20 cellular contexts compared by ENCODE assay signal in genomic region chr5:112200132-112200531, GRCh38.
DNase-seq lines count a peak whose midpoint lies in the region; ATAC-seq lines count a peak whose summit lies in the region.
"Had no signal": no experiment of that assay in that cellular context is flagged by ENCODE, and none has a peak within 500 bp of the region (broad histone marks: within the 10 kb centered on the region; RNA-seq: fewer than 3 reads in every experiment).

No MANE protein-coding gene starts in this region.

- no peaks in the 10 kb centered on the region for H3K36me3 ChIP-seq in BLaER1 treated with 17β-estradiol and CSF1 and Interleukin-3, amounts not matched to agents 10 nM and 100 nM
- H3K36me3 ChIP-seq: BE2C had no signal

- DNase-seq in NCI-H226 (peak; percentile 23), kidney tubule cell (ENCODE audit: low spot score) (peak; percentile 25), midbrain (lab: John Stamatoyannopoulos, UW) (no peak), NCI-H128 (lab: John Stamatoyannopoulos, UW; ENCODE audit: unreplicated experiment) (no peak)
- DNase-seq: ACHN; BE2C; CD4-positive, alpha-beta memory T cell; DMS153; DMS79; GDM1; H9; IMR-90; Karpas-422; KBM-7 had no signal

- no peak overlapping the region for H3K27ac Mint-ChIP-seq in stimulated activated memory B cell treated with anti-CD40 and anti-IgM and Interleukin-4, amounts not matched to agents 10 μg/mL and 1 μg/mL and 100 μg/mL, for 72 hours
- H3K27ac Mint-ChIP-seq: CD4-positive, alpha-beta memory T cell had no signal

- peak overlapping the region; percentile 3 to 51 (median 15); a peak in 9 of 22 replicates for H3K4me2 ChIP-seq in BLaER1 treated with 17β-estradiol and CSF1 and Interleukin-3, amounts not matched to agents 10 nM and 100 nM

- H3K4me3 Mint-ChIP-seq in stimulated activated memory B cell treated with anti-CD40 and anti-IgM and Interleukin-4, amounts not matched to agents 10 μg/mL and 1 μg/mL and 100 μg/mL, for 72 hours, result no peak overlapping the region
- H3K4me3 Mint-ChIP-seq: CD4-positive, alpha-beta memory T cell; H9 had no signal

- H3K4me1 Mint-ChIP-seq in stimulated activated memory B cell treated with anti-CD40 and anti-IgM and Interleukin-4, amounts not matched to agents 10 μg/mL and 1 μg/mL and 100 μg/mL, for 72 hours, result no peaks in the 10 kb centered on the region
- H3K4me1 Mint-ChIP-seq: CD4-positive, alpha-beta memory T cell had no signal

- H3K4me3 ChIP-seq in BLaER1 treated with 17β-estradiol and CSF1 and Interleukin-3, amounts not matched to agents 10 nM and 100 nM, result no peak overlapping the region

- H3K4me1 ChIP-seq in BLaER1 treated with 17β-estradiol and CSF1 and Interleukin-3, amounts not matched to agents 10 nM and 100 nM, result peaks cover 7 to 29% (median 20%) of the 10 kb centered on the region in 10 experiments; a peak in 18 of 20 replicates
- H3K4me1 ChIP-seq: BE2C had no signal

- H3K27ac ChIP-seq in BLaER1 treated with 17β-estradiol and CSF1 and Interleukin-3, amounts not matched to agents 10 nM and 100 nM, result peak overlapping the region in 1 of 11 experiments; percentile 15; a peak in 1 of 22 replicates
- H3K27ac ChIP-seq: HL-60 had no signal

- no peaks in the 10 kb centered on the region for H3K9me3 ChIP-seq in BLaER1 treated with 17β-estradiol and CSF1 and Interleukin-3, amounts not matched to agents 10 nM and 100 nM (replicated peaks in 1 of 11)
- H3K9me3 ChIP-seq: BE2C had no signal

- no peaks in the 10 kb centered on the region for H3K9me3 Mint-ChIP-seq in stimulated activated memory B cell treated with anti-CD40 and anti-IgM and Interleukin-4, amounts not matched to agents 10 μg/mL and 1 μg/mL and 100 μg/mL, for 72 hours
- H3K9me3 Mint-ChIP-seq: CD4-positive, alpha-beta memory T cell; H9 had no signal

- no peaks in the 10 kb centered on the region for H3K27me3 ChIP-seq in BLaER1 treated with 17β-estradiol and CSF1 and Interleukin-3, amounts not matched to agents 10 nM and 100 nM

- no peaks in the 10 kb centered on the region for H3K36me3 Mint-ChIP-seq in stimulated activated memory B cell treated with anti-CD40 and anti-IgM and Interleukin-4, amounts not matched to agents 10 μg/mL and 1 μg/mL and 100 μg/mL, for 72 hours
- H3K36me3 Mint-ChIP-seq: CD14-positive monocyte; CD4-positive, alpha-beta memory T cell had no signal

- peaks cover 25% of the 10 kb centered on the region for H3K27me3 Mint-ChIP-seq in stimulated activated memory B cell treated with anti-CD40 and anti-IgM and Interleukin-4, amounts not matched to agents 10 μg/mL and 1 μg/mL and 100 μg/mL, for 72 hours

- H4K20me1 ChIP-seq in BLaER1 treated with 17β-estradiol and CSF1 and Interleukin-3, amounts not matched to agents 10 nM and 100 nM, result no peaks in the 10 kb centered on the region

- ATAC-seq in GM18868 (IDR thresholded peaks at IDR 0.05; ENCODE audit: unreplicated experiment), result peak; percentile 68
- no peak for ATAC-seq in HG03135 (IDR thresholded peaks at IDR 0.05; ENCODE audit: unreplicated experiment)
- no peak for ATAC-seq in stimulated activated memory B cell treated with anti-CD40 and anti-IgM and Interleukin-4, amounts not matched to agents 10 μg/mL and 1 μg/mL and 100 μg/mL, for 72 hours

- no peak overlapping the region for H3K9ac ChIP-seq in BLaER1 treated with 17β-estradiol and CSF1 and Interleukin-3, amounts not matched to agents 10 nM and 100 nM

Comparison
In these comparisons a context has a peak if more than half of its experiments do, and no peak if none do; other contexts are left out.
1. DNase-seq: peak in NCI-H226 (single experiment) and kidney tubule cell (single experiment); none in midbrain (single experiment) and NCI-H128 (single experiment).